In the genomic region with DNA sequence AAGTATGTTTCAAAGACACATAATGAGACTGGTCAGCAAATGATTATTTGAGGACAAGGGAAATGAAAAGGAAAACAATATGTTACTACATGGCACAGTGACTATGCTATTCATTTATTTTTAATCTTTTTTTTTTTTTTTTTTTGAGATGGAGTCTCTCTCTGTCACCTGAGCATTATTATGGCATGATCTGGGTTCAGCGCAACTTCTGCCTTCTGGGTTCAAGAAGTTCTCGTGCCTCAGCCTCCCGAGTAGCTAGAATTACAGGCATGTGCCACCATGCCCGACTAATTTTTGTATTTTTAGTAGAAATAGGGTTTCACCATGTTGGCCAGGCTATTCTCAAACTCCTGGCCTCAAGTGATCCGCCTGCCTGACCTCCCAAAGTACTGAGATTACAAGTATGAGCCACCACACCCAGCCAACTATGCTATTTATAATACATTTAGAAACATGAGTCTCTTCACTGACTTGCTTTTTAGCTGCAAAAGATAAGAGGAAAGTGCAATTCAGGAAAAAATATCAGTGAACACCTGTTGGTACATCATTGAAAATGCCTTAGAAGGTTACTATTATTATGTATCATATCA, we compare ENCODE assay signal across 1 cellular context.
TF ChIP-seq lines count a peak whose summit lies in the region.

No MANE protein-coding gene starts in this region.

TF ChIP-seq in K562, 482 proteins besides CTCF, POLR2A, EP300 and RAD21:
- TF ChIP-seq, protein P1, sequence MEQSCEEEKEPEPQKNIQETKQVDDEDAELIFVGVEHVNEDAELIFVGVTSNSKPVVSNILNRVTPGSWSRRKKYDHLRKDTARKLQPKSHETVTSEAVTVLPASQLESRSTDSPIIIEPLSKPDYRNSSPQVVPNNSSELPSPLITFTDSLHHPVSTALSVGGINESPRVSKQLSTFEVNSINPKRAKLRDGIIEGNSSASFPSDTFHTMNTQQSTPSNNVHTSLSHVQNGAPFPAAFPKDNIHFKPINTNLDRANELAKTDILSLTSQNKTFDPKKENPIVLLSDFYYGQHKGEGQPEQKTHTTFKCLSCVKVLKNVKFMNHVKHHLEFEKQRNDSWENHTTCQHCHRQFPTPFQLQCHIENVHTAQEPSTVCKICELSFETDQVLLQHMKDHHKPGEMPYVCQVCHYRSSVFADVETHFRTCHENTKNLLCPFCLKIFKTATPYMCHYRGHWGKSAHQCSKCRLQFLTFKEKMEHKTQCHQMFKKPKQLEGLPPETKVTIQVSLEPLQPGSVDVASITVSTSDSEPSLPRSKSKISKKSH (CRISPR knock-in tag; IDR thresholded peaks at IDR 0.05), result no peak
- no peak for TF ChIP-seq SAFB (IDR thresholded peaks at IDR 0.05; ENCODE audit: borderline replicate concordance, low read depth, low read length)
- TF ChIP-seq CBFA2T3 (IDR thresholded peaks at IDR 0.05), result 0 out of 2 replicates have a peak, but pooled peaks have one; percentile 22
